10 cellular contexts compared by ENCODE assay signal in the genomic region with DNA sequence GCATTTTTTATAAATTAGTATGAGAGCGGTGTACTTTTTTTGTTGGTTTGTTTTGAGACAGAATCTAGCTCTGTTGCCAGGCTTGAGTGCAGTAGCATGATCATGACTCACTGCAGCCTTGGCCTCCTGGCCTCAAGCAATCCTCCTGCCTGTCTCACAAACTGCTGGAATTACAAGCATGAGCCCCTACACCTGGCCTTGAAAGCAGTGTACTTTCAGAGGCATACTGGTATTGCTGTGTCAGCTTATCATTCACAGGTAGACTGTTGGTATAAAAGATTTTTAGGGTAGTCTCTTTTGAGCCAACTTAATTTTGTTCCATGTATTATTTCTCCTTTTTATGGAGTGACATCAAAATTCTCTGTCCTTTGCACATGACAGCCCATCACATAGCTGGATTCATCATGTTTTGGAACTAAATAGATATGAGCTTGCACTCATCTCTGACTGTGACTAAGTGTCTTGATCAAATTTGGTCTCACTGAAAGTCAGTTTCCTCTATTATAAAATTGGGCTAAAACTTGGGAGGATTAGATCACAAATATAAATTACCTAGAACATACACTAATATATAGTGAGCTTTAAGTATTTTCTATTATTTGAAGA. TPM values are rescaled to one million over a fixed set of nuclear protein-coding genes. Genes with fewer than 3 reads are reported as not detected.
DNase-seq lines count a peak whose midpoint lies in the region; TF ChIP-seq lines count a peak whose summit lies in the region.
"Had no signal": no experiment of that assay in that cellular context is flagged by ENCODE, and none has a peak within 500 bp of the region (broad histone marks: within the 10 kb centered on the region; RNA-seq: fewer than 3 reads in every experiment).

No MANE protein-coding gene starts in this region.

- intact Hi-C loops in prostate gland (cut with DNase I) (no loop called here), esophagus muscularis mucosa (cut with DNase I) (no loop called here)

- TF ChIP-seq EP300 in esophagus muscularis mucosa (IDR thresholded peaks at IDR 0.05) = no peak

- TF ChIP-seq CTCF in AG09319 (IDR thresholded peaks at IDR 0.05; ENCODE audit: low read depth, low read length) (no peak), epithelial cell of proximal tubule (conservative IDR thresholded peaks at IDR 0.05; ENCODE audit: low read depth, low read length) (no peak), prostate gland (IDR thresholded peaks at IDR 0.05) (no peak), esophagus muscularis mucosa (IDR thresholded peaks at IDR 0.05) (no peak)

- H3K27me3 ChIP-seq in prostate gland (replicated peaks; ENCODE audit: insufficient read depth) (no peaks in the 10 kb centered on the region), esophagus muscularis mucosa (no peaks in the 10 kb centered on the region)

- H3K36me3 ChIP-seq in prostate gland = no peaks in the 10 kb centered on the region
- no peaks in the 10 kb centered on the region for H3K36me3 ChIP-seq in esophagus muscularis mucosa

- H3K4me3 ChIP-seq in epithelial cell of proximal tubule (ENCODE audit: low read depth, low read length) (no peak overlapping the region), prostate gland (no peak overlapping the region), esophagus muscularis mucosa (no peak overlapping the region)

- H3K4me1 ChIP-seq in prostate gland (replicated peaks) (no peaks in the 10 kb centered on the region), esophagus muscularis mucosa (peaks cover 0 to 26% (median 2%) of the 10 kb centered on the region in 4 donors)

- H3K27ac ChIP-seq in prostate gland (no peak overlapping the region), esophagus muscularis mucosa (replicated peaks in 1 of 4) (no peak overlapping the region)

- 61% methylated on average over 1 of the region's 1 CpG for WGBS in prostate gland
- 72% methylated on average over 1 of the region's 1 CpG for WGBS in esophagus muscularis mucosa

- DNase-seq in AG09319 (ENCODE audit: extremely low read depth, low read depth) (peak; percentile 56), NCI-H69 (lab: John Stamatoyannopoulos, UW) (peak; percentile 51), epithelial cell of proximal tubule (ENCODE audit: low read depth) (peak; percentile 80), mucosa of gallbladder (ENCODE audit: low spot score) (peak; percentile 62), NCI-H1105 treated with DMSO at 0.1 percent for 48 hours (lab: John Stamatoyannopoulos, UW) (no peak), prostate gland (ENCODE audit: low spot score) (no peak), esophagus muscularis mucosa (ENCODE audit: extremely low spot score) (no peak), NCI-H187 (lab: John Stamatoyannopoulos, UW) (no peak)
- DNase-seq: NCI-H510A treated with DMSO at 0.1 percent for 48 hours; stimulated activated naive B cell treated with anti-CD40 and anti-IgM and Interleukin-4, amounts not matched to agents 10 μg/mL and 1 μg/mL and 100 μg/mL, for 72 hours had no signal

- no peak for TF ChIP-seq POLR2A in prostate gland (IDR thresholded peaks at IDR 0.05)
- TF ChIP-seq POLR2A in esophagus muscularis mucosa (IDR thresholded peaks at IDR 0.05; ENCODE audit: low read depth) = no peak

- H3K9me3 ChIP-seq in prostate gland (no peaks in the 10 kb centered on the region), esophagus muscularis mucosa (no peaks in the 10 kb centered on the region)

RNA-seq across cellular contexts. Expression of a gene that starts 12.4 kb away (rescaled TPM):
- total RNA-seq in epithelial cell of proximal tubule (not detected in 2 replicates), mucosa of gallbladder (1.2 TPM), prostate gland (not detected), esophagus muscularis mucosa (not detected)

Comparison
In these comparisons a context has a peak if more than half of its experiments do, and no peak if none do; other contexts are left out.
1. DNase-seq: peak in AG09319 (single experiment), NCI-H69 (single experiment), epithelial cell of proximal tubule (single experiment) and mucosa of gallbladder (single experiment); none in NCI-H1105 treated with DMSO at 0.1 percent for 48 hours (single experiment), prostate gland (single experiment), esophagus muscularis mucosa (single experiment) and NCI-H187 (0 of 2).